In genomic region chr1:27710574-27710973, GRCh38 we compare ENCODE assay signal across 10 cellular contexts.
"Had no signal": no experiment of that assay in that cellular context is flagged by ENCODE, and none has a peak within 500 bp of the region (broad histone marks: within the 10 kb centered on the region; RNA-seq: fewer than 3 reads in every experiment).

No MANE protein-coding gene starts in this region.

- FAIRE-seq: H1, H54 had no signal

- H3K9me3 Mint-ChIP-seq: HFFc6 had no signal

- DNase-seq: GM23248, GOT3, H7, H9, HCEC 1CT, HFFc6 had no signal

- H3K27ac Mint-ChIP-seq: GM23338, HFFc6 had no signal

- H3K4me3 Mint-ChIP-seq: GM23338, H9, HFFc6 had no signal

- ATAC-seq: GM23338, HCT116 had no signal
